2 cellular contexts compared by ENCODE assay signal in the genomic region with DNA sequence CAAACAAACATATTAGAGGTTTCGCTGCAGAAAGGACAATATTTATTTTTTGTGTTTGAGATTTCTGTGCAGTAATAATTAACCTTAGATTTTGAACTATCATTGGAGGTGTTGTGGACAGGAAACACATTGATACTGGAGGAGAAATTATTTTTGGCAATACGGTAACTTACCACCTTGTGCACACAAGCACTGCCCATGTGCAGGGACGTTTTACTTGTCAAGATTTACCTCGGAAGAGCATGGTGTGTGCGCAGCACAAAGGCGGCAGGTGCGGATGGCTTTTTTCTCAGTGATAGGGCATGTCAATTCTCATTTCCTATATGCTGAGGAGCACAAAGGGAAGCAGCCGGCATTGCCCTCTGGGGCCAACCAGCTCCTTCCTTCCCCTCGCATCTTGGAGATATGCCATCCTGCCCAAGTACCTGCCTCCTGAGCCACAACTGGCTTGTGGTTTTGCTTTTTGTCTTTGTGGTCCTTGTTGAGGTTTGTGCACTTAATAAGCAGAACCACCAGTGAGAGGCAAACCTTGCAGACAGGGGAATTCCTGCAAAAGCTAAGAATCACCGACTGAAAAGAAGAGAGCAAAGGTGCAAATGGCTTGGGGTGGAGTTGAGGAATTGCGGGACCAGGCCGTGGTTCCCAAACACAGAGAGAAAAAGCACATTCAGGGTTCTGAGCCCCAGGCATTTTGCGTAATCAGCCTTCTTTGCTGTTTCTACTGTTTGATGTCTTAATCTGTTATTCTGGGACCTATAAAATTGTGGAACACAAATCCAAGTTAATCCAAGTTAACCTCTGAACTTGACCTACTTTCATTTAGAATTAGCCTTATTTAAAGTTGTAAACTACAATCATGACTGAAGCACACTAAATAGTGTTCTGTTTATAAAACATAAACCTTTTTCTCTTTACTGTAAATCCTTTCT.
TF ChIP-seq lines count a peak whose summit lies in the region.

No MANE protein-coding gene starts in this region.

TF ChIP-seq in A549, 52 proteins besides CTCF, POLR2A, EP300 and RAD21 (continued from another document):
- TF ChIP-seq, protein P1, sequence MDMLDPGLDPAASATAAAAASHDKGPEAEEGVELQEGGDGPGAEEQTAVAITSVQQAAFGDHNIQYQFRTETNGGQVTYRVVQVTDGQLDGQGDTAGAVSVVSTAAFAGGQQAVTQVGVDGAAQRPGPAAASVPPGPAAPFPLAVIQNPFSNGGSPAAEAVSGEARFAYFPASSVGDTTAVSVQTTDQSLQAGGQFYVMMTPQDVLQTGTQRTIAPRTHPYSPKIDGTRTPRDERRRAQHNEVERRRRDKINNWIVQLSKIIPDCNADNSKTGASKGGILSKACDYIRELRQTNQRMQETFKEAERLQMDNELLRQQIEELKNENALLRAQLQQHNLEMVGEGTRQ (IDR thresholded peaks at IDR 0.05), result no peak
- TF ChIP-seq RARB (CRISPR knock-in tag; IDR thresholded peaks at IDR 0.05), result no peak
- no peak for TF ChIP-seq JUN (IDR thresholded peaks at IDR 0.05)
- no peak for TF ChIP-seq SMC3 (IDR thresholded peaks at IDR 0.05)
- TF ChIP-seq POLR2AphosphoS2 (conservative IDR thresholded peaks at IDR 0.05; ENCODE audit: low read length), result no peak
- no peak for TF ChIP-seq RNF2 (IDR thresholded peaks at IDR 0.05; ENCODE audit: borderline replicate concordance, low read depth)
- TF ChIP-seq HOXB5 (CRISPR knock-in tag; IDR thresholded peaks at IDR 0.05), result no peak
- TF ChIP-seq CHD4 (IDR thresholded peaks at IDR 0.05; ENCODE audit: borderline replicate concordance), result no peak

TF ChIP-seq in WTC11, 78 proteins besides CTCF, POLR2A, EP300 and RAD21 (continued from another document):
- TF ChIP-seq, protein P2, sequence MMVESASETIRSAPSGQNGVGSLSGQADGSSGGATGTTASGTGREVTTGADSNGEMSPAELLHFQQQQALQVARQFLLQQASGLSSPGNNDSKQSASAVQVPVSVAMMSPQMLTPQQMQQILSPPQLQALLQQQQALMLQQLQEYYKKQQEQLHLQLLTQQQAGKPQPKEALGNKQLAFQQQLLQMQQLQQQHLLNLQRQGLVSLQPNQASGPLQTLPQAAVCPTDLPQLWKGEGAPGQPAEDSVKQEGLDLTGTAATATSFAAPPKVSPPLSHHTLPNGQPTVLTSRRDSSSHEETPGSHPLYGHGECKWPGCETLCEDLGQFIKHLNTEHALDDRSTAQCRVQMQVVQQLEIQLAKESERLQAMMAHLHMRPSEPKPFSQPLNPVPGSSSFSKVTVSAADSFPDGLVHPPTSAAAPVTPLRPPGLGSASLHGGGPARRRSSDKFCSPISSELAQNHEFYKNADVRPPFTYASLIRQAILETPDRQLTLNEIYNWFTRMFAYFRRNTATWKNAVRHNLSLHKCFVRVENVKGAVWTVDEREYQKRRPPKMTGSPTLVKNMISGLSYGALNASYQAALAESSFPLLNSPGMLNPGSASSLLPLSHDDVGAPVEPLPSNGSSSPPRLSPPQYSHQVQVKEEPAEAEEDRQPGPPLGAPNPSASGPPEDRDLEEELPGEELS (CRISPR knock-in tag; IDR thresholded peaks at IDR 0.05), result no peak
- TF ChIP-seq ZNF671 (CRISPR knock-in tag; IDR thresholded peaks at IDR 0.05), result no peak
- TF ChIP-seq, protein P3, sequence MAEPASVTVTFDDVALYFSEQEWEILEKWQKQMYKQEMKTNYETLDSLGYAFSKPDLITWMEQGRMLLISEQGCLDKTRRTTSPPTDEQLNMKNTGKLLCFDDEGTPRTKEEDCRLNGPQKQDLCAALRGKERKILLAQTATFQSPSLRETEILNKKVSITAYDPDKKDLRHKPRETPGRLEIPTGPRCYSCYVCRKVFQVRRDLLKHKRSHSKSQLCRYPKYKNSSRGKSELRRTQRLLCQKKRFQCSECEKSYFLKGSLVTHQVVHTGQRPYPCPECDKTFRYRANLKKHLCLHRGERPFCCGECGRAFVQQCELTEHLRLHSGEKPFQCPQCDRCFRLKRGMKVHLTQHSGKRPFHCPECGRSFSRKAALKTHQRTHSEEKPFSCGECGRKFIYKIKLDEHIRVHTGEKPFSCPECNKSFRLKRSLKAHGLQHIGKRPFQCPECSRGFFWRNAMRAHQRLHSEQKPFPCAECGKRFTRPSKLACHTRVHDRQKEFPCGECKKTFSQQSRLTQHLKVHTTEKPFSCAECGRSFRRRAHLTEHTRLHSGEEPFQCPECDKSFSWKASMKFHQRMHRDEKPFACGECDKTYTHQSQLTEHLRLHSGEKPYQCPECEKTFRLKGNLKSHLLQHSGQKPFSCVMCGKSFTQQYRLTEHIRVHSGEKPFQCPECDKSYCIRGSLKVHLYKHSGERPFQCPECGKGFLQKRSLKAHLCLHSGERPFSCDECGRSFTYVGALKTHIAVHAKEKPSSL (CRISPR knock-in tag; conservative IDR thresholded peaks at IDR 0.05), result no peak
- no peak for TF ChIP-seq TCF7 (CRISPR knock-in tag; IDR thresholded peaks at IDR 0.05; ENCODE audit: low read depth)
- no peak for TF ChIP-seq FOXP1 (CRISPR knock-in tag; IDR thresholded peaks at IDR 0.05; ENCODE audit: borderline replicate concordance)
- TF ChIP-seq NR3C1 (CRISPR knock-in tag; conservative IDR thresholded peaks at IDR 0.05; ENCODE audit: low read depth), result no peak
- TF ChIP-seq CREB1 (CRISPR knock-in tag; IDR thresholded peaks at IDR 0.05), result no peak
